ENCODE assay signal across 31 cellular contexts in genomic region chr5:113065626-113066025, GRCh38.
"Had no signal": no experiment of that assay in that cellular context is flagged by ENCODE, and none has a peak within 500 bp of the region (broad histone marks: within the 10 kb centered on the region; RNA-seq: fewer than 3 reads in every experiment).

No MANE protein-coding gene starts in this region.

- H3K27me3 Mint-ChIP-seq: activated naive CD4-positive, alpha-beta T cell treated with anti-CD3 and anti-CD28 coated beads, Interleukin-2, amount 50 U/mL, for 24 hours had no signal

- H3K4me3 ChIP-seq: breast epithelium, K562, Peyer's patch, SJSA1 had no signal

- H3K27ac Mint-ChIP-seq: activated CD8-positive, alpha-beta T cell treated with anti-CD3 and anti-CD28 coated beads, Interleukin-2, amount 10 ng/mL, durations not matched to agents 7 days and 5 days; activated naive CD4-positive, alpha-beta T cell treated with anti-CD3 and anti-CD28 coated beads, Interleukin-2, amount 50 U/mL, for 24 hours; activated T-helper 1 cell treated with anti-CD3 and anti-CD28 coated beads, Interleukin-12 subunit alpha, Interleukin-12 subunit beta, Interleukin-2, Interleukin-4 antibody, amounts not matched to agents 30 ng/mL and 10 ng/mL and 1 ng/mL, durations not matched to agents 14 hours and 24 hours and 36 hours; T-helper 1 cell treated with Interleukin-12 subunit alpha and Interleukin-12 subunit beta and Interleukin-4 antibody, amounts not matched to agents 30 μg/mL and 1 μg/mL, for 36 hours; WTC11 had no signal

- H3K9me3 Mint-ChIP-seq: activated naive CD4-positive, alpha-beta T cell treated with anti-CD3 and anti-CD28 coated beads, Interleukin-2, amount 50 U/mL, for 24 hours; activated T-helper 1 cell treated with anti-CD3 and anti-CD28 coated beads, Interleukin-12 subunit alpha, Interleukin-12 subunit beta, Interleukin-2, Interleukin-4 antibody, amounts not matched to agents 30 ng/mL and 10 ng/mL and 1 ng/mL, durations not matched to agents 14 hours and 24 hours and 36 hours; T-helper 1 cell treated with Interleukin-12 subunit alpha and Interleukin-12 subunit beta and Interleukin-4 antibody, amounts not matched to agents 30 μg/mL and 1 μg/mL, for 36 hours; WTC11 had no signal

- H3K9me3 ChIP-seq: breast epithelium, Peyer's patch, SJSA1 had no signal

- H3K27ac ChIP-seq: breast epithelium, Peyer's patch, RWPE1, SJSA1 had no signal

- H3K36me3 ChIP-seq: breast epithelium, Peyer's patch had no signal

- ATAC-seq: activated CD8-positive, alpha-beta T cell treated with anti-CD3 and anti-CD28 coated beads, Interleukin-2, amount 10 ng/mL, durations not matched to agents 7 days and 5 days; K562; SK-N-SH treated with all-trans-retinoic acid at 6 μM for 48 hours; WTC11 had no signal

- H3K27me3 ChIP-seq: breast epithelium, Peyer's patch, SJSA1 had no signal

- H3K4me3 Mint-ChIP-seq: activated CD8-positive, alpha-beta T cell treated with anti-CD3 and anti-CD28 coated beads, Interleukin-2, amount 10 ng/mL, durations not matched to agents 7 days and 5 days; activated naive CD4-positive, alpha-beta T cell treated with anti-CD3 and anti-CD28 coated beads, Interleukin-2, amount 50 U/mL, for 24 hours; activated T-helper 1 cell treated with anti-CD3 and anti-CD28 coated beads, Interleukin-12 subunit alpha, Interleukin-12 subunit beta, Interleukin-2, Interleukin-4 antibody, amounts not matched to agents 30 ng/mL and 10 ng/mL and 1 ng/mL, durations not matched to agents 14 hours and 24 hours and 36 hours; T-helper 1 cell treated with Interleukin-12 subunit alpha and Interleukin-12 subunit beta and Interleukin-4 antibody, amounts not matched to agents 30 μg/mL and 1 μg/mL, for 36 hours; WTC11 had no signal

- H3K4me1 ChIP-seq: breast epithelium, Peyer's patch had no signal

- DNase-seq: activated CD4-positive, alpha-beta T cell treated with anti-CD3 and anti-CD28 coated beads for 48 hours; activated CD4-positive, alpha-beta T cell treated with anti-CD3 and anti-CD28 coated beads, Interleukin-2, amount 50 U/mL, for 4 hours; activated CD4-positive, CD25-positive, alpha-beta regulatory T cell treated with anti-CD3 and anti-CD28 coated beads, Interleukin-2, amount 50 U/mL, for 72 hours; activated CD8-positive, alpha-beta memory T cell treated with anti-CD3 and anti-CD28 coated beads, Interleukin-2, amount 50 U/mL, for 48 hours; activated CD8-positive, alpha-beta T cell treated with anti-CD3 and anti-CD28 coated beads, Interleukin-2, amount 10 ng/mL, durations not matched to agents 7 days and 5 days; activated effector memory CD4-positive, alpha-beta T cell treated with Interleukin-2 at 50 U/mL for 16 hours; activated naive CD4-positive, alpha-beta T cell; activated T-cell treated with anti-CD3 and anti-CD28 coated beads, Interleukin-2, amount 50 U/mL, for 1 hour; aorta; caudate nucleus; Karpas-422; NCI-H1048; NCI-H146; NCI-H187 treated with DMSO at 0.1 percent for 48 hours; NCI-H2081 treated with DMSO at 0.1 percent for 48 hours; NCI-H446 treated with DMSO at 0.1 percent for 48 hours; NCI-H524 treated with DMSO at 0.1 percent for 48 hours; NCI-H774; OCI-M1; Peyer's patch; SHP77; SW 1271 had no signal
